ENCODE assay signal across 15 cellular contexts in the genomic region with DNA sequence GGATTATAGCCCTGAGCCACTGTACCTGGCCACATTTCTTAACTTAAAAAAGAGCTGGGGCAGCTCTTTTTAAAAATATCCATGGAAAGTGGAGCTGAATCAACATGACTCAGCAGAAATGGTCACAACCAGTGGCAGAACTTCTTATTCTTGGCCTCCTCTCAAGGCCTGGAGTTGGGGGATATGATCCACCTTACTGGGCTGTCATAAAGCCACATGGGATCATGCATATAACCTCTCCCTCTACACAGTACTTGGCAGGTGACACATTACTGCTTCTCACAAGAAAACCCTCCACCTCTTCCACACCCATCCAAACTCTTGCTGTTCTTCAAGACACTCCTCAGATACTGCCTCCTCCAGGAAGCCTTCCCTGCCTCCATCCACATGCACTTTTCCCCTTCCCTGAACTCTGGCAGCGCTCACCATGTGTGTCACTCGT.
A peak's percentile ranks its signal among the peaks of the same experiment; 100 is the strongest.
DNase-seq lines count a peak whose midpoint lies in the region; ATAC-seq, FAIRE-seq and TF ChIP-seq lines count a peak whose summit lies in the region.
"Had no signal": no experiment of that assay in that cellular context is flagged by ENCODE, and none has a peak within 500 bp of the region (broad histone marks: within the 10 kb centered on the region; RNA-seq: fewer than 3 reads in every experiment).

No MANE protein-coding gene starts in this region.

- H3K4me3 ChIP-seq in HepG2 (replicated peaks in 1 of 3; ENCODE audit: insufficient read depth in 1 of 3, low read depth in 2 of 3, low read length in 3 of 3) (no peak overlapping the region), right lobe of liver (no peak overlapping the region)
- H3K4me3 ChIP-seq: lower lobe of right lung, transverse colon had no signal

- no peaks in the 10 kb centered on the region for H3K36me3 ChIP-seq in HepG2 (replicated peaks in 1 of 2; ENCODE audit: control insufficient read depth in 1 of 2, insufficient read depth in 2 of 2, low read length in 2 of 2)
- no peaks in the 10 kb centered on the region for H3K36me3 ChIP-seq in right lobe of liver
- H3K36me3 ChIP-seq: transverse colon had no signal

- H3K4me1 ChIP-seq in HepG2 (ENCODE audit: insufficient read depth, low read length), result no peaks in the 10 kb centered on the region
- H3K4me1 ChIP-seq in right lobe of liver, result peaks cover 0 to 13% (median 0%) of the 10 kb centered on the region in 4 donors

- ATAC-seq in HepG2, result no peak
- ATAC-seq in right lobe of liver, result no peak
- no peak for ATAC-seq in HG02588 (IDR thresholded peaks at IDR 0.05; ENCODE audit: unreplicated experiment)
- no peak for ATAC-seq in GM18861 (IDR thresholded peaks at IDR 0.05; ENCODE audit: unreplicated experiment)
- ATAC-seq: lower lobe of right lung, T-helper 17 cell had no signal

- POLR2A ChIA-PET in HepG2 (lab: Yijun Ruan, JAX), result no interaction called here

- no peak overlapping the region for H3K9ac ChIP-seq in HepG2 (ENCODE audit: insufficient read depth, low read depth, low read length)

- in situ Hi-C loops in HepG2 (cut with HindIII; ENCODE audit: extremely low pct_ligation_motif_present, low pct_unique_long_range_greater_than_20kb), result no loop called here

- peaks cover 29% of the 10 kb centered on the region for H3K4me1 Mint-ChIP-seq in activated T-helper 1 cell treated with anti-CD3 and anti-CD28 coated beads, Interleukin-12 subunit alpha, Interleukin-12 subunit beta, Interleukin-2, Interleukin-4 antibody, amounts not matched to agents 30 ng/mL and 10 ng/mL and 1 ng/mL, durations not matched to agents 14 hours and 24 hours and 36 hours (ENCODE audit: low read depth)

- TF ChIP-seq EP300 in HepG2 (IDR thresholded peaks at IDR 0.05; ENCODE audit: low read depth in 2 of 2, low read length in 2 of 2) (no peak), HepG2 (CRISPR knock-in tag; IDR thresholded peaks at IDR 0.05; ENCODE audit: borderline replicate concordance) (no peak)

- peaks cover 8% of the 10 kb centered on the region for H3K27me3 Mint-ChIP-seq in activated T-helper 1 cell treated with anti-CD3 and anti-CD28 coated beads, Interleukin-12 subunit alpha, Interleukin-12 subunit beta, Interleukin-2, Interleukin-4 antibody, amounts not matched to agents 30 ng/mL and 10 ng/mL and 1 ng/mL, durations not matched to agents 14 hours and 24 hours and 36 hours (ENCODE audit: insufficient read depth)
- H3K27me3 Mint-ChIP-seq: T-helper 17 cell had no signal

- H3K79me2 ChIP-seq in HepG2 (ENCODE audit: insufficient read depth, low read length), result no peaks in the 10 kb centered on the region

- H3K27ac ChIP-seq in HepG2 (ENCODE audit: extremely low read length, insufficient read depth, low read length) (no peak overlapping the region), right lobe of liver (no peak overlapping the region)
- H3K27ac ChIP-seq: lower lobe of right lung had no signal

- no peak overlapping the region for H3K4me3 Mint-ChIP-seq in activated T-helper 1 cell treated with anti-CD3 and anti-CD28 coated beads, Interleukin-12 subunit alpha, Interleukin-12 subunit beta, Interleukin-2, Interleukin-4 antibody, amounts not matched to agents 30 ng/mL and 10 ng/mL and 1 ng/mL, durations not matched to agents 14 hours and 24 hours and 36 hours
- H3K4me3 Mint-ChIP-seq: T-helper 17 cell had no signal

- H3K4me2 ChIP-seq in HepG2 (ENCODE audit: low read depth, low read length), result no peak overlapping the region

- no peaks in the 10 kb centered on the region for H3K36me3 Mint-ChIP-seq in activated T-helper 1 cell treated with anti-CD3 and anti-CD28 coated beads, Interleukin-12 subunit alpha, Interleukin-12 subunit beta, Interleukin-2, Interleukin-4 antibody, amounts not matched to agents 30 ng/mL and 10 ng/mL and 1 ng/mL, durations not matched to agents 14 hours and 24 hours and 36 hours (ENCODE audit: low read depth)

- no peak for FAIRE-seq in HepG2 (lab: Jason Lieb, UNC)

- CTCF ChIA-PET in HepG2 (lab: Yijun Ruan, JAX; ENCODE audit: low intra/inter-chr PET ratio, low total read pairs), result no interaction called here

- WGBS in HepG2 (ENCODE audit: low lambda C conversion rate), result 81% methylated on average over 2 of the region's 2 CpGs
- 94% methylated on average over 2 of the region's 2 CpGs for WGBS in right lobe of liver (ENCODE audit: insufficient coverage, low coverage, low lambda C conversion rate, missing lambda C conversion rate)

- H4K20me1 ChIP-seq in HepG2 (ENCODE audit: insufficient read depth, low read length), result no peaks in the 10 kb centered on the region

- no peaks in the 10 kb centered on the region for H3K9me3 ChIP-seq in HepG2 (ENCODE audit: low read length)
- no peaks in the 10 kb centered on the region for H3K9me3 ChIP-seq in right lobe of liver
- H3K9me3 ChIP-seq: lower lobe of right lung, transverse colon had no signal

- intact Hi-C loops in HepG2 (cut with micrococcal nuclease; ENCODE audit: unreplicated experiment) (no loop called here), right lobe of liver (cut with DNase I) (no loop called here)
- intact Hi-C loops in activated T-helper 1 cell treated with anti-CD3 and anti-CD28 coated beads, Interleukin-12 subunit alpha, Interleukin-12 subunit beta, Interleukin-2, Interleukin-4 antibody, amounts not matched to agents 30 ng/mL and 10 ng/mL and 1 ng/mL, durations not matched to agents 14 hours and 24 hours and 36 hours (cut with micrococcal nuclease), result loop anchor here (10.0 kb wide), 1 partner anchor 340 kb away; no protein-coding TSS in a partner anchor

- no peak for TF ChIP-seq RAD21 in HepG2 (CRISPR knock-in tag; IDR thresholded peaks at IDR 0.05)

- no TSS peak for BruUV-seq in HepG2 (replicated peaks; lab: Mats Ljungman, UMichigan)

- no peak overlapping the region for H2AFZ ChIP-seq in HepG2 (ENCODE audit: low read length)

- no peaks in the 10 kb centered on the region for H3K27me3 ChIP-seq in HepG2 (ENCODE audit: control insufficient read depth in 1 of 2, insufficient read depth in 2 of 2, low read length in 2 of 2)
- H3K27me3 ChIP-seq in right lobe of liver, result no peaks in the 10 kb centered on the region
- H3K27me3 ChIP-seq: transverse colon had no signal

- H3K9me3 Mint-ChIP-seq in activated T-helper 1 cell treated with anti-CD3 and anti-CD28 coated beads, Interleukin-12 subunit alpha, Interleukin-12 subunit beta, Interleukin-2, Interleukin-4 antibody, amounts not matched to agents 30 ng/mL and 10 ng/mL and 1 ng/mL, durations not matched to agents 14 hours and 24 hours and 36 hours, result no peaks in the 10 kb centered on the region

- TF ChIP-seq POLR2A in HepG2 (IDR thresholded peaks at IDR 0.05; ENCODE audit: insufficient read depth in 1 of 2, low read depth in 2 of 2, low read length in 2 of 2) (no peak), right lobe of liver (IDR thresholded peaks at IDR 0.05) (no peak)

- no peak for TF ChIP-seq CTCF in HepG2 (CRISPR knock-in tag; IDR thresholded peaks at IDR 0.05)
- no peak for TF ChIP-seq CTCF in right lobe of liver (IDR thresholded peaks at IDR 0.05)

- no peak for DNase-seq in HepG2 (ENCODE audit: low spot score)
- DNase-seq in right lobe of liver, result no peak
- DNase-seq in activated T-helper 1 cell treated with anti-CD3 and anti-CD28 coated beads, Interleukin-12 subunit alpha, Interleukin-12 subunit beta, Interleukin-2, Interleukin-4 antibody, amounts not matched to agents 30 ng/mL and 10 ng/mL and 1 ng/mL, durations not matched to agents 14 hours and 24 hours and 36 hours (ENCODE audit: low spot score), result no peak
- DNase-seq in fibroblast of the conjunctiva (ENCODE audit: low read depth), result peak; percentile 59
- DNase-seq in SW480 (ENCODE audit: low spot score), result no peak
- no peak for DNase-seq in NCI-H748 treated with DMSO at 0.1 percent for 48 hours (lab: John Stamatoyannopoulos, UW)
- DNase-seq: activated naive CD4-positive, alpha-beta T cell treated with Interleukin-2 at 50 U/mL for 16 hours; AML-193; H7; lower lobe of right lung; NCI-H226; T-helper 17 cell; transverse colon had no signal

- H3K27ac Mint-ChIP-seq in activated T-helper 1 cell treated with anti-CD3 and anti-CD28 coated beads, Interleukin-12 subunit alpha, Interleukin-12 subunit beta, Interleukin-2, Interleukin-4 antibody, amounts not matched to agents 30 ng/mL and 10 ng/mL and 1 ng/mL, durations not matched to agents 14 hours and 24 hours and 36 hours, result peak overlapping the region; percentile 20
- H3K27ac Mint-ChIP-seq: T-helper 17 cell had no signal

TF ChIP-seq in HepG2, 621 proteins besides CTCF, POLR2A, EP300 and RAD21:
- TF ChIP-seq ZNF629 (CRISPR knock-in tag; conservative IDR thresholded peaks at IDR 0.05) (no peak), NFE2L2 (IDR thresholded peaks at IDR 0.05; ENCODE audit: low read length) (peak; percentile 92), MAFK (conservative IDR thresholded peaks at IDR 0.05 in 1 of 2, IDR thresholded peaks at IDR 0.05 in 1 of 2; ENCODE audit: low read length in 2 of 2) (peak; percentile 92 to 93), ZMYM2 (CRISPR knock-in tag; IDR thresholded peaks at IDR 0.05) (no peak), MAFF (IDR thresholded peaks at IDR 0.05; ENCODE audit: low read depth, low read length) (peak; percentile 91), NR0B2 (CRISPR knock-in tag; IDR thresholded peaks at IDR 0.05) (no peak), SP5 (CRISPR knock-in tag; IDR thresholded peaks at IDR 0.05; ENCODE audit: borderline replicate concordance, low read depth) (no peak), MIXL1 (CRISPR knock-in tag; IDR thresholded peaks at IDR 0.05) (no peak)
